In genomic region chr6:161273752-161274487, GRCh38 we compare ENCODE assay signal across 8 cellular contexts. TPM values are rescaled to one million over a fixed set of nuclear protein-coding genes. Genes with fewer than 3 reads are reported as not detected.
DNase-seq lines count a peak whose midpoint lies in the region; ATAC-seq and TF ChIP-seq lines count a peak whose summit lies in the region.

Gene AGPAT4, minus strand, starts transcription at chr6:161274061. Its CDS starts 41,848 bp downstream, at chr6:161232213.

- DNase-seq in GM13977 (ENCODE audit: low spot score) (peak; percentile 92), NCI-H1436 (lab: John Stamatoyannopoulos, UW) (peak; percentile 93), T-helper 1 cell (peak; percentile 20 to 92 (median 55)), right atrium auricular region (ENCODE audit: low spot score) (peak; percentile 84), psoas muscle (peak; percentile 33 to 59), vagina (ENCODE audit: extremely low spot score in 2 of 2) (peak in 1 of 2 donors; percentile 97)

- in situ Hi-C loops in GM13977 (cut with MboI; ENCODE audit: low pct_unique_long_range_greater_than_20kb, low sequenced_read_pairs, unreplicated experiment) = no loop called here

- H3K4me3 ChIP-seq in right atrium auricular region (peak within 1 kb of the TSS; percentile 58 to 69), psoas muscle (peak within 1 kb of the TSS; percentile 62), vagina (peak within 1 kb of the TSS; percentile 57 to 67)

- 0 to 2% (median 1%) methylated on average over 21 of the region's 21 CpGs for WGBS in psoas muscle, 3 donors

- peak in 1 of 2 donors; percentile 23 for TF ChIP-seq POLR2A in vagina (IDR thresholded peaks at IDR 0.05)

- H3K9me3 ChIP-seq in right atrium auricular region (no peaks in the 10 kb centered on the region), psoas muscle (no peaks in the 10 kb centered on the region), vagina (no peaks in the 10 kb centered on the region)

- H3K27me3 ChIP-seq in right atrium auricular region (no peaks in the 10 kb centered on the region), psoas muscle (ENCODE audit: insufficient read depth in 3 of 3, low read length in 2 of 3) (peaks cover 0 to 16% (median 0%) of the 10 kb centered on the region in 3 donors), vagina (no peaks in the 10 kb centered on the region)

- H3K27ac ChIP-seq in angular gyrus (ENCODE audit: low read depth, low read length) (peak within 1 kb of the TSS; percentile 64), right atrium auricular region (peak within 1 kb of the TSS; percentile 75 to 77), psoas muscle (peak within 1 kb of the TSS; percentile 44), vagina (peak within 1 kb of the TSS; percentile 87)

- no peak for TF ChIP-seq CTCF in GM13977 (IDR thresholded peaks at IDR 0.05; ENCODE audit: extremely low read depth, insufficient read depth, missing control alignments)
- TF ChIP-seq CTCF in right atrium auricular region (IDR thresholded peaks at IDR 0.05) = no peak
- no peak for TF ChIP-seq CTCF in psoas muscle (IDR thresholded peaks at IDR 0.05)
- no peak for TF ChIP-seq CTCF in vagina (IDR thresholded peaks at IDR 0.05)

- H3K4me1 ChIP-seq in right atrium auricular region (peaks cover 0 to 14% of the 10 kb centered on the region in 2 donors), psoas muscle (no peaks in the 10 kb centered on the region), vagina (peaks cover 17% of the 10 kb centered on the region)

- no peaks in the 10 kb centered on the region for H3K36me3 ChIP-seq in right atrium auricular region
- no peaks in the 10 kb centered on the region for H3K36me3 ChIP-seq in psoas muscle (ENCODE audit: insufficient read depth in 1 of 2, low read depth in 1 of 2)
- H3K36me3 ChIP-seq in vagina = no peaks in the 10 kb centered on the region

- intact Hi-C loops in psoas muscle (cut with DNase I) = no loop called here
- intact Hi-C loops in vagina (cut with DNase I) = no loop called here

- ATAC-seq in HG02763 (IDR thresholded peaks at IDR 0.05; ENCODE audit: unreplicated experiment) = peak; percentile 98
- peak; percentile 75 to 94 (median 91) for ATAC-seq in psoas muscle

RNA-seq across cellular contexts. Expression of gene AGPAT4, which starts in this region (rescaled TPM):
- total RNA-seq in right atrium auricular region (1 to 10 TPM; 2.3 to 2.6 TPM), psoas muscle (1 to 10 TPM in 1 of 4 donors, under 1 TPM in 3; 0.34 to 1.7 (median 0.83) TPM), vagina (6.9 TPM)
- under 1 TPM; 0.18 to 0.59 (median 0.42) TPM for polyA plus RNA-seq in psoas muscle
